8 cellular contexts compared by ENCODE assay signal in genomic region chr17:42112552-42113176, GRCh38. TPM values are rescaled to one million over a fixed set of nuclear protein-coding genes. Genes with fewer than 3 reads are reported as not detected.
DNase-seq lines count a peak whose midpoint lies in the region; ATAC-seq, FAIRE-seq and TF ChIP-seq lines count a peak whose summit lies in the region.

DHX58 (minus strand) TSS chr17:42112714; CDS start chr17:42111892, 822 bp downstream.

- H3K4me3 Mint-ChIP-seq in activated CD8-positive, alpha-beta T cell treated with anti-CD3 and anti-CD28 coated beads for 36 hours, result peak within 1 kb of the TSS; percentile 79

- no peak within 1 kb of the TSS for H2BK20ac ChIP-seq in H1 (ENCODE audit: low read length)

- H4K91ac ChIP-seq in H1 (replicated peaks; ENCODE audit: insufficient read length, low read length), result no peak within 1 kb of the TSS

- H3K27me3 ChIP-seq in H1 (replicated peaks in 1 of 4; ENCODE audit: control insufficient read depth in 3 of 4, extremely low read depth in 1 of 4, insufficient read depth in 3 of 4, low read length in 3 of 4), result no peaks in the 10 kb centered on the region
- no peaks in the 10 kb centered on the region for H3K27me3 ChIP-seq in muscle layer of colon (ENCODE audit: control insufficient read depth in 1 of 2, insufficient read depth in 2 of 2, low read length in 2 of 2)

- H2BK15ac ChIP-seq in H1 (ENCODE audit: low read length), result 0 out of 2 replicates have a peak within 1 kb of the TSS, but pooled peaks have one; percentile 72

- peaks cover 0 to 18% (median 10%) of the 10 kb centered on the region in 4 experiments; a peak in 6 of 7 replicates for H3K4me1 ChIP-seq in H1 (replicated peaks in 1 of 4; ENCODE audit: control insufficient read depth in 3 of 4, insufficient read depth in 4 of 4, low read length in 3 of 4)
- peaks cover 20% of the 10 kb centered on the region for H3K4me1 ChIP-seq in muscle layer of colon (ENCODE audit: insufficient read depth, low read length)

- H4K20me1 ChIP-seq in H1 (replicated peaks in 1 of 2; ENCODE audit: control insufficient read depth in 1 of 2, insufficient read depth in 2 of 2, low read length in 2 of 2), result peaks cover 0 to 4% of the 10 kb centered on the region in 2 experiments

- H2AK5ac ChIP-seq in H1 (ENCODE audit: low read depth, low read length), result no peak within 1 kb of the TSS

- FAIRE-seq in H1 (lab: Jason Lieb, UNC), result no peak

- no peak within 1 kb of the TSS for H2BK5ac ChIP-seq in H1 (ENCODE audit: low read depth, low read length)

- H4K8ac ChIP-seq in H1 (ENCODE audit: extremely low read depth, insufficient read depth, low read length), result no peak within 1 kb of the TSS; the same call in 1 of the 2 replicates

- H3K4me1 Mint-ChIP-seq in activated CD8-positive, alpha-beta T cell treated with anti-CD3 and anti-CD28 coated beads for 36 hours (ENCODE audit: low read depth), result peaks cover 30% of the 10 kb centered on the region

- H2BK120ac ChIP-seq in H1 (replicated peaks; ENCODE audit: low read depth, low read length), result no peak within 1 kb of the TSS

- H3K9me3 Mint-ChIP-seq in activated CD8-positive, alpha-beta T cell treated with anti-CD3 and anti-CD28 coated beads for 36 hours, result no peaks in the 10 kb centered on the region

- no peak within 1 kb of the TSS for H3K4ac ChIP-seq in H1 (replicated peaks; ENCODE audit: insufficient read length, low read depth, low read length)

- H3K9ac ChIP-seq in H1 (replicated peaks in 1 of 4; ENCODE audit: extremely low read depth in 1 of 4, low read depth in 3 of 4, low read length in 3 of 4) (no peak within 1 kb of the TSS; a peak in 1 of 7 replicates), muscle layer of colon (ENCODE audit: low read length) (peak within 1 kb of the TSS; percentile 73)

- H3K27ac Mint-ChIP-seq in activated CD8-positive, alpha-beta T cell treated with anti-CD3 and anti-CD28 coated beads for 36 hours, result peak within 1 kb of the TSS; percentile 92

- H3K27me3 Mint-ChIP-seq in activated CD8-positive, alpha-beta T cell treated with anti-CD3 and anti-CD28 coated beads for 36 hours, result no peaks in the 10 kb centered on the region

- no peak within 1 kb of the TSS for H3K27ac ChIP-seq in H1 (ENCODE audit: low read depth, low read length)
- H3K27ac ChIP-seq in muscle layer of colon (ENCODE audit: low read depth, low read length), result peak within 1 kb of the TSS; percentile 83

- H3K56ac ChIP-seq in H1 (replicated peaks; ENCODE audit: insufficient read length, low read depth, low read length), result no peak within 1 kb of the TSS

- TF ChIP-seq RAD21 in H1 (IDR thresholded peaks at IDR 0.05 in 1 of 2, conservative IDR thresholded peaks at IDR 0.05 in 1 of 2; ENCODE audit: low read depth in 2 of 2, low read length in 2 of 2), result no peak

- TF ChIP-seq CTCF in GM13977 (IDR thresholded peaks at IDR 0.05; ENCODE audit: extremely low read depth, insufficient read depth, missing control alignments) (no peak), H1 (IDR thresholded peaks at IDR 0.05; ENCODE audit: control extremely low read depth in 1 of 3, insufficient read depth in 1 of 3, low read depth in 1 of 3, low read length in 3 of 3) (no peak)
- no peak for TF ChIP-seq CTCF in activated CD8-positive, alpha-beta T cell treated with anti-CD3 and anti-CD28 coated beads for 36 hours (IDR thresholded peaks at IDR 0.05)

- DNase-seq in GM13977 (ENCODE audit: low spot score) (peak; percentile 95), NCI-H2227 (lab: John Stamatoyannopoulos, UW; ENCODE audit: unreplicated experiment) (peak; percentile 85), H1 (ENCODE audit: low read depth in 1 of 2, low spot score in 2 of 2) (no peak), NCI-H2081 (lab: John Stamatoyannopoulos, UW) (no peak)
- peak; percentile 89 for DNase-seq in activated CD8-positive, alpha-beta T cell treated with anti-CD3 and anti-CD28 coated beads for 36 hours
- DNase-seq in stimulated activated naive CD4-positive, alpha-beta T cell (lab: John Stamatoyannopoulos, UW), result peak; percentile 61 to 83 (median 75)

- H3K36me3 Mint-ChIP-seq in activated CD8-positive, alpha-beta T cell treated with anti-CD3 and anti-CD28 coated beads for 36 hours (ENCODE audit: low read depth), result peaks cover 34% of the 10 kb centered on the region

- CTCF ChIA-PET in activated CD8-positive, alpha-beta T cell treated with anti-CD3 and anti-CD28 coated beads for 36 hours (lab: Charles Lee), result interaction anchor here (0.8 to 14.3 kb wide), 16 partner anchors 11 to 404 kb away, joined by 3 to 110 read pairs (median 4); partner anchors contain the start of genes CNP, DNAJC7, NKIRAS2 and ZNF385C
- CTCF ChIA-PET in H1 (lab: Charles Lee; ENCODE audit: partially characterized antibody), result interaction anchor here (1.1 to 39.4 kb wide), 9 partner anchors 10 to 376 kb away, joined by 3 to 1084 read pairs (median 5); partner anchors contain the start of genes DNAJC7, HSPB9, NKIRAS2 and ZNF385C

- 0 out of 2 replicates have a peak within 1 kb of the TSS, but pooled peaks have one; percentile 32 for H3K18ac ChIP-seq in H1 (ENCODE audit: extremely low read depth, low read length)

- peak within 1 kb of the TSS; percentile 17; the same call in 1 of the 2 replicates for H2BK12ac ChIP-seq in H1 (ENCODE audit: low read depth, low read length)

- no peak for TF ChIP-seq EP300 in H1 (IDR thresholded peaks at IDR 0.05; ENCODE audit: borderline replicate concordance in 1 of 2, low read depth in 2 of 2, low read length in 2 of 2)

- no peaks in the 10 kb centered on the region for H3K79me2 ChIP-seq in H1 (ENCODE audit: control insufficient read depth in 1 of 2, insufficient read depth in 2 of 2, low read length in 2 of 2)

- no peak within 1 kb of the TSS for H4K5ac ChIP-seq in H1 (ENCODE audit: insufficient read length, low read depth, low read length)

- no peak within 1 kb of the TSS for H3K4me3 ChIP-seq in H1 (ENCODE audit: extremely low read depth in 1 of 4, insufficient read depth in 2 of 4, low read depth in 3 of 4, low read length in 4 of 4)
- H3K4me3 ChIP-seq in muscle layer of colon (ENCODE audit: low read depth in 1 of 2, low read length in 2 of 2), result peak within 1 kb of the TSS; percentile 40 to 71

- 79% methylated on average over 10 of the region's 10 CpGs; no CpG with 5 or more reads in 1 of the 2 experiments for WGBS in H1 (ENCODE audit: extremely low coverage in 1 of 2, insufficient coverage in 1 of 2, insufficient read length in 1 of 2, insufficient replicate concordance in 2 of 2, low coverage in 1 of 2, low lambda C conversion rate in 2 of 2, missing lambda C conversion rate in 1 of 2), 2 experiments

- intact Hi-C loops in activated CD8-positive, alpha-beta T cell treated with anti-CD3 and anti-CD28 coated beads for 36 hours (cut with micrococcal nuclease), result loop anchor here (5.0 kb wide), 1 partner anchor 90 kb away; the partner anchor contains the start of gene NKIRAS2

- no peak within 1 kb of the TSS for H3K23ac ChIP-seq in H1 (ENCODE audit: insufficient read length)

- peaks cover 3 to 12% (median 5%) of the 10 kb centered on the region in 4 experiments; a peak in 6 of 8 replicates for H3K36me3 ChIP-seq in H1 (ENCODE audit: control insufficient read depth in 2 of 4, insufficient read depth in 4 of 4, low read length in 3 of 4)
- peaks cover 26% of the 10 kb centered on the region for H3K36me3 ChIP-seq in muscle layer of colon (ENCODE audit: insufficient read depth, low read length)

- no peaks in the 10 kb centered on the region for H3K9me3 ChIP-seq in H1 (ENCODE audit: insufficient read depth in 2 of 2, low read depth in 1 of 2, low read length in 1 of 2)
- no peaks in the 10 kb centered on the region for H3K9me3 ChIP-seq in muscle layer of colon (ENCODE audit: low read length)

- no peak for TF ChIP-seq POLR2A in H1 (IDR thresholded peaks at IDR 0.05; ENCODE audit: control extremely low read depth in 1 of 2, low read depth in 2 of 2, low read length in 2 of 2)

- H3K23me2 ChIP-seq in H1 (ENCODE audit: low read depth, low read length), result no peaks in the 10 kb centered on the region

- POLR2A ChIA-PET in activated CD8-positive, alpha-beta T cell treated with anti-CD3 and anti-CD28 coated beads for 36 hours (lab: Charles Lee), result interaction anchor here (0.6 to 4.1 kb wide), 16 partner anchors 9 to 206 kb away, joined by 3 to 36 read pairs (median 4); partner anchors contain the start of genes CNP, DNAJC7, HSPB9 and NKIRAS2
- POLR2A ChIA-PET in H1 (lab: Charles Lee; ENCODE audit: partially characterized antibody), result interaction anchor here (0.9 to 7.2 kb wide), 11 partner anchors 8 to 100 kb away, joined by 3 to 51 read pairs (median 4); partner anchors contain the start of genes DNAJC7, HSPB9, KAT2A and NKIRAS2

- H3K79me1 ChIP-seq in H1 (ENCODE audit: low read depth, low read length), result no peaks in the 10 kb centered on the region

- in situ Hi-C loops in GM13977 (cut with MboI; ENCODE audit: low pct_unique_long_range_greater_than_20kb, low sequenced_read_pairs, unreplicated experiment), result loop anchor here (10.0 to 25.0 kb wide), 2 partner anchors 88 to 375 kb away; partner anchors contain the start of genes HAP1 and NKIRAS2

- H3K14ac ChIP-seq in H1 (ENCODE audit: insufficient read length), result no peak within 1 kb of the TSS

- ATAC-seq in HG02840 (IDR thresholded peaks at IDR 0.05; ENCODE audit: low FRiP score, unreplicated experiment), result peak; percentile 51
- ATAC-seq in activated CD8-positive, alpha-beta T cell treated with anti-CD3 and anti-CD28 coated beads for 36 hours, result peak; percentile 82

- no peak within 1 kb of the TSS for H2AFZ ChIP-seq in H1 (ENCODE audit: low read length)

- H3K4me2 ChIP-seq in H1 (ENCODE audit: insufficient read depth in 1 of 2, low read depth in 2 of 2, low read length in 2 of 2), result no peak within 1 kb of the TSS

TF ChIP-seq in H1, 55 proteins besides CTCF, POLR2A, EP300 and RAD21:
- no peak for TF ChIP-seq SIN3A (conservative IDR thresholded peaks at IDR 0.05 in 1 of 2, IDR thresholded peaks at IDR 0.05 in 1 of 2; ENCODE audit: low read depth in 1 of 2, low read length in 2 of 2)
- TF ChIP-seq RBBP5 (IDR thresholded peaks at IDR 0.05; ENCODE audit: borderline replicate concordance, low read depth, low read length), result no peak
- no peak for TF ChIP-seq POU5F1 (IDR thresholded peaks at IDR 0.05; ENCODE audit: low read depth, low read length)
- no peak for TF ChIP-seq SRF (IDR thresholded peaks at IDR 0.05; ENCODE audit: low read depth, low read length)
TF ChIP-seq in H1: peak in this region for 0.

RNA-seq across cellular contexts. Expression of gene DHX58, which starts in this region (rescaled TPM):
- total RNA-seq in activated CD8-positive, alpha-beta T cell treated with anti-CD3 and anti-CD28 coated beads for 36 hours, result 10 to 100 TPM; 31.7 to 36.2 TPM
- 4.4 and 5.6 TPM in 2 replicates for total RNA-seq in H1 (2021; fragmentation: NEBNext Ultra II Directional; extraction: Animal tissue kit (Norgen Biotek cat#: 25700))
- 9.9 and 10.3 TPM in 2 replicates for polyA plus RNA-seq in H1 (2011; rRNA removed)
- 9.7 TPM for polyA plus RNA-seq in H1 (2011; cell fraction: cytosol; rRNA removed)
- 7.9 TPM for polyA plus RNA-seq in H1 (2011; cell fraction: nucleus; rRNA removed)
- polyA plus RNA-seq in H1 (2012, experiment 1 of 2), result 4.3 to 9.4 TPM (median 6.9 TPM) in 4 replicates
- polyA plus RNA-seq in H1 (2012, experiment 2 of 2), result 5.4 TPM
- 6.4 TPM for polyA plus RNA-seq in H1 (2013, experiment 1 of 2)
- 5.9 TPM for polyA plus RNA-seq in H1 (2013, experiment 2 of 2)
- polyA minus RNA-seq in H1 (2011; rRNA and poly(A)+ RNA removed), result 1.0 and 2.4 TPM in 2 replicates
- 1.5 TPM for polyA minus RNA-seq in H1 (2011; cell fraction: cytosol; rRNA and poly(A)+ RNA removed)
- 3.6 TPM for polyA minus RNA-seq in H1 (2011; cell fraction: nucleus; rRNA and poly(A)+ RNA removed)

Comparison
In these comparisons a context has a peak if more than half of its experiments do, and no peak if none do; other contexts are left out.
1. DNase-seq: peak in GM13977 (single experiment), NCI-H2227 (single experiment), activated CD8-positive, alpha-beta T cell treated with anti-CD3 and anti-CD28 coated beads for 36 hours (single experiment) and stimulated activated naive CD4-positive, alpha-beta T cell (6 of 6); none in H1 (0 of 2) and NCI-H2081 (0 of 2).
2. H3K4me3 ChIP-seq: peak in muscle layer of colon (2 of 2); none in H1 (0 of 4).